ENCODE assay signal across 12 cellular contexts in genomic region chr13:42836930-42837329, GRCh38. TPM values are rescaled to one million over a fixed set of nuclear protein-coding genes. Genes with fewer than 3 reads are reported as not detected.
DNase-seq lines count a peak whose midpoint lies in the region; ATAC-seq, FAIRE-seq and TF ChIP-seq lines count a peak whose summit lies in the region.
"Had no signal": no experiment of that assay in that cellular context is flagged by ENCODE, and none has a peak within 500 bp of the region (broad histone marks: within the 10 kb centered on the region; RNA-seq: fewer than 3 reads in every experiment).

No MANE protein-coding gene starts in this region.

- H2BK15ac ChIP-seq in mesenchymal stem cell (ENCODE audit: low read depth, poor library complexity, severe bottlenecking): no peak overlapping the region

- no peak overlapping the region for H3K4me3 ChIP-seq in Caco-2 (ENCODE audit: low read depth, low read length)
- H3K4me3 ChIP-seq in Karpas-422 (ENCODE audit: low read length): no peak overlapping the region
- H3K4me3 ChIP-seq in astrocyte of the spinal cord (ENCODE audit: low read depth, low read length): no peak overlapping the region
- H3K4me3 ChIP-seq in mesenchymal stem cell (ENCODE audit: insufficient read depth in 1 of 2, low read depth in 1 of 2, low read length in 2 of 2): peak overlapping the region in 1 of 2 experiments; percentile 54
- H3K4me3 ChIP-seq: ovary, thoracic aorta had no signal

- no peak overlapping the region for H4K8ac ChIP-seq in mesenchymal stem cell (ENCODE audit: low read length)

- H3K79me1 ChIP-seq in mesenchymal stem cell (replicated peaks; ENCODE audit: low read length, poor library complexity, severe bottlenecking): no peaks in the 10 kb centered on the region

- H3K27ac ChIP-seq in Karpas-422 (ENCODE audit: low read length) (no peak overlapping the region), mesenchymal stem cell (ENCODE audit: low read length, poor library complexity, severe bottlenecking) (no peak overlapping the region)
- H3K27ac ChIP-seq: ovary, thoracic aorta had no signal

- no peaks in the 10 kb centered on the region for H3K79me2 ChIP-seq in Karpas-422 (ENCODE audit: low read length)

- no peak overlapping the region for H3K23ac ChIP-seq in mesenchymal stem cell (ENCODE audit: low read length in 2 of 2)

- no peak overlapping the region for H3K27ac Mint-ChIP-seq in Caco-2 (ENCODE audit: unreplicated experiment)

- H3K36me3 ChIP-seq in Caco-2 (ENCODE audit: control insufficient read depth, insufficient read depth, low read length): no peaks in the 10 kb centered on the region
- no peaks in the 10 kb centered on the region for H3K36me3 ChIP-seq in Karpas-422 (ENCODE audit: insufficient read depth, low read length)
- no peaks in the 10 kb centered on the region for H3K36me3 ChIP-seq in mesenchymal stem cell (ENCODE audit: control insufficient read depth in 1 of 2, insufficient read depth in 2 of 2, low read depth in 1 of 2, low read length in 2 of 2)
- H3K36me3 ChIP-seq: ovary, thoracic aorta had no signal

- CTCF ChIA-PET in Caco-2 (lab: Charles Lee): interaction anchor here (0.8 to 1.5 kb wide), 5 partner anchors 40 to 319 kb away, joined by 3 to 13 read pairs (median 4); no protein-coding TSS in a partner anchor

- H3K4me2 ChIP-seq in Karpas-422 (ENCODE audit: low read depth, low read length, poor library complexity, severe bottlenecking) (no peak overlapping the region), mesenchymal stem cell (ENCODE audit: low read length, poor library complexity, severe bottlenecking) (no peak overlapping the region)

- H3K4me1 Mint-ChIP-seq in Caco-2 (ENCODE audit: low read depth, unreplicated experiment): peaks cover 9% of the 10 kb centered on the region

- intact Hi-C loops in Caco-2 (cut with micrococcal nuclease; ENCODE audit: unreplicated experiment): loop anchor here (1.0 kb wide), 1 partner anchor 295 kb away; no protein-coding TSS in a partner anchor

- H4K20me1 ChIP-seq in Karpas-422 (ENCODE audit: insufficient read depth, low read depth, low read length): no peaks in the 10 kb centered on the region

- 31% methylated on average over 4 of the region's 4 CpGs for WGBS in mesenchymal stem cell

- H2BK12ac ChIP-seq in mesenchymal stem cell (ENCODE audit: low read length in 2 of 2): no peak overlapping the region

- no peak overlapping the region for H3K14ac ChIP-seq in mesenchymal stem cell (ENCODE audit: low read length in 2 of 2)

- POLR2A ChIA-PET in Caco-2 (lab: Charles Lee): no interaction called here

- H2AFZ ChIP-seq in Karpas-422 (ENCODE audit: low read length) (no peak overlapping the region), mesenchymal stem cell (ENCODE audit: low read depth, low read length) (no peak overlapping the region)

- no peak overlapping the region for H3K4me3 Mint-ChIP-seq in Caco-2 (ENCODE audit: unreplicated experiment)

- H3K9ac ChIP-seq in Karpas-422 (ENCODE audit: low read length) (no peak overlapping the region), mesenchymal stem cell (ENCODE audit: low read length) (peak overlapping the region; percentile 88)

- DNase-seq in Caco-2: peak; percentile 52 to 59
- peak; percentile 47 for DNase-seq in Karpas-422
- peak; percentile 73 for DNase-seq in astrocyte of the spinal cord (ENCODE audit: low read depth, low spot score)
- peak; percentile 84 for DNase-seq in mesenchymal stem cell
- DNase-seq in HTR-8/SVneo (ENCODE audit: insufficient read length, low spot score): no peak
- DNase-seq in mesenteric fat pad (ENCODE audit: low spot score): no peak
- DNase-seq: T-helper 9 cell had no signal

- no peak overlapping the region for H4K91ac ChIP-seq in mesenchymal stem cell (ENCODE audit: low read length)

- H3K27me3 ChIP-seq in Caco-2 (replicated peaks; ENCODE audit: control insufficient read depth, insufficient read depth, low read length): no peaks in the 10 kb centered on the region
- no peaks in the 10 kb centered on the region for H3K27me3 ChIP-seq in Karpas-422 (ENCODE audit: low read length)
- no peaks in the 10 kb centered on the region for H3K27me3 ChIP-seq in mesenchymal stem cell (ENCODE audit: control insufficient read depth in 1 of 2, insufficient read depth in 1 of 2, low read length in 2 of 2)
- H3K27me3 ChIP-seq: ovary had no signal

- FAIRE-seq in HTR-8/SVneo (lab: Jason Lieb, UNC): no peak
- FAIRE-seq: colon had no signal

- H3K27me3 Mint-ChIP-seq in Caco-2 (ENCODE audit: insufficient read depth, unreplicated experiment): peaks cover 6% of the 10 kb centered on the region

- no peak overlapping the region for H2AK5ac ChIP-seq in mesenchymal stem cell (ENCODE audit: low read length, severe bottlenecking)

- no peak overlapping the region for H3K18ac ChIP-seq in mesenchymal stem cell (ENCODE audit: low read depth in 1 of 2, low read length in 2 of 2)

- no peaks in the 10 kb centered on the region for H3K9me3 ChIP-seq in Caco-2
- no peaks in the 10 kb centered on the region for H3K9me3 ChIP-seq in Karpas-422 (ENCODE audit: low read length)
- H3K9me3 ChIP-seq in mesenchymal stem cell (ENCODE audit: control insufficient read depth, low read length): no peaks in the 10 kb centered on the region
- H3K9me3 ChIP-seq: ovary, thoracic aorta had no signal

- H2BK120ac ChIP-seq in mesenchymal stem cell (ENCODE audit: low read depth, low read length): no peak overlapping the region

- peaks cover 8% of the 10 kb centered on the region; the same call in 1 of the 2 replicates for H3K4me1 ChIP-seq in Caco-2
- H3K4me1 ChIP-seq in Karpas-422 (ENCODE audit: low read length): no peaks in the 10 kb centered on the region
- H3K4me1 ChIP-seq in mesenchymal stem cell (ENCODE audit: control insufficient read depth, insufficient read depth, low read depth, low read length): peaks cover 2% of the 10 kb centered on the region

- H3K9me2 ChIP-seq in Karpas-422 (replicated peaks; ENCODE audit: insufficient read depth, low read length): no peaks in the 10 kb centered on the region

- no TSS peak for BruUV-seq in Caco-2 (replicated peaks; lab: Mats Ljungman, UMichigan)

- in situ Hi-C loops in astrocyte of the spinal cord (cut with HindIII; ENCODE audit: low sequenced_read_pairs): no loop called here

- no peaks in the 10 kb centered on the region for H3K9me3 Mint-ChIP-seq in Caco-2 (ENCODE audit: unreplicated experiment)

- no peak for ATAC-seq in GM21447 (IDR thresholded peaks at IDR 0.05; ENCODE audit: unreplicated experiment)
- ATAC-seq in GM19328 (IDR thresholded peaks at IDR 0.05; ENCODE audit: unreplicated experiment): no peak

- no peaks in the 10 kb centered on the region for H3K36me3 Mint-ChIP-seq in Caco-2 (ENCODE audit: insufficient read depth, unreplicated experiment)

- no peak overlapping the region for H3K4ac ChIP-seq in mesenchymal stem cell (ENCODE audit: low read depth in 1 of 2, low read length in 2 of 2)

- TF ChIP-seq CTCF in Caco-2 (IDR thresholded peaks at IDR 0.05; ENCODE audit: insufficient read depth in 1 of 2, low read depth in 1 of 2, low read length in 1 of 2, severe bottlenecking in 1 of 2, unreplicated experiment in 1 of 2): peak; percentile 38 to 52
- TF ChIP-seq CTCF in astrocyte of the spinal cord (IDR thresholded peaks at IDR 0.05; ENCODE audit: low read depth, low read length): peak; percentile 47

- H2BK5ac ChIP-seq in mesenchymal stem cell (ENCODE audit: low read depth, low read length, poor library complexity, severe bottlenecking): no peak overlapping the region

RNA-seq across cellular contexts. Expression of gene FAM216B, which starts 55.5 kb away (rescaled TPM):
- total RNA-seq in Caco-2 (2022): not detected in 2 replicates
- not detected in 2 replicates for total RNA-seq in Karpas-422 (2014; rRNA removed; shearing (Covaris generic); ENCODE audit: low replicate concordance)
- 0.37 TPM for polyA plus RNA-seq in mesenchymal stem cell (2013, experiment 1 of 2)
- polyA plus RNA-seq in mesenchymal stem cell (2013, experiment 2 of 2): 0.45 TPM
- not detected for total RNA-seq in mesenteric fat pad
- total RNA-seq: thoracic aorta had no signal

Comparison
In these comparisons a context has a peak if more than half of its experiments do, and no peak if none do; other contexts are left out.
1. DNase-seq: peak in Caco-2 (2 of 2), Karpas-422 (single experiment), astrocyte of the spinal cord (single experiment) and mesenchymal stem cell (single experiment); none in HTR-8/SVneo (single experiment) and mesenteric fat pad (single experiment).